Comparison of ENCODE assay signal across 9 cellular contexts in the genomic region with DNA sequence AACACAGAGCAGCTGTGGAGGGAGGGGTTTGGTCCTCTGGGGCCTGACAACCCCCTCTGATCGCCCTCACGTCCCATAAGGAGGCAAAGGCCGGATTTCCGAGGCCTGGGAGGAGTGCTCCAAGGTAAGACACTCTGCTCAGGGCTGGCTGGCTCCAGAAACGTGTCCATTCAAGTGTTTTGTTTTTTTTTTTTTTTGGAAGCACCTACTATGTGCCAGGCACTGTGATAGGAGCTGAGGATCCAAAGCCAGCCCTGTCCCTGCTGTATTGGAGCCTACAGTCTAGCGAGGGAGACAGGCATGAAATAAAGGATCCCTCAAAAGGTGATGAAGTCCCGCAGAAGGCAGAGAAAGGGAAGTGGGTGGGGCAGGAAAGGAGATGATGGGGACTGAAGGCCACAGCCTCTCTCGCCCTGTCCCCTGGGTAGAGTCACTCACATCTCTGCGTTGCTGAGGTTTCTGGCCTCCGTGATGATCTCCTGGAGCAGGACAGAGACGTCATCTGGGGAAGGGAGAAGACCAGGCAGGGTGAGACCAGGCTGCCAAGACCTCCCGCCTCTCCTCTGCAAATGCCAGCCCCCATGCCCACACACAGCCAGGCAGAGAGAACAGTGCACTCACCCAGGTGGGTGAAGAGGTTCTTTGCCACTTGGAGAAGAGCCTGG.
DNase-seq lines count a peak whose midpoint lies in the region; ATAC-seq lines count a peak whose summit lies in the region.
"Had no signal": no experiment of that assay in that cellular context is flagged by ENCODE, and none has a peak within 500 bp of the region (broad histone marks: within the 10 kb centered on the region; RNA-seq: fewer than 3 reads in every experiment).

No MANE protein-coding gene starts in this region.

- peak overlapping the region; percentile 76 for H2AK5ac ChIP-seq in neuronal stem cell (ENCODE audit: low read depth, low read length)

- H3K4me1 Mint-ChIP-seq in effector memory CD8-positive, alpha-beta T cell (ENCODE audit: low read depth in 2 of 2): peaks cover 23 to 28% of the 10 kb centered on the region in 2 donors

- peaks cover 4% of the 10 kb centered on the region for H3K36me3 Mint-ChIP-seq in effector memory CD8-positive, alpha-beta T cell (ENCODE audit: insufficient read depth)

- DNase-seq in GM23248: no peak
- DNase-seq in NT2/D1 (ENCODE audit: low read depth, low spot score): no peak
- no peak for DNase-seq in effector memory CD8-positive, alpha-beta T cell
- DNase-seq in neuronal stem cell (ENCODE audit: low spot score): no peak
- DNase-seq in medulla oblongata (ENCODE audit: extremely low spot score): no peak
- no peak for DNase-seq in 8988T

- H3K18ac ChIP-seq in neuronal stem cell (ENCODE audit: low read length): peak overlapping the region; percentile 65

- H3K27ac ChIP-seq in GM23248 (no peak overlapping the region), neuronal stem cell (replicated peaks; ENCODE audit: low read length) (no peak overlapping the region)
- H3K27ac ChIP-seq: psoas muscle had no signal

- H4K20me1 ChIP-seq in GM23248 (ENCODE audit: insufficient read depth): no peaks in the 10 kb centered on the region

- H2BK120ac ChIP-seq in neuronal stem cell (ENCODE audit: low read depth, low read length): peak overlapping the region; percentile 24

- no peaks in the 10 kb centered on the region for H3K9me2 ChIP-seq in GM23248 (ENCODE audit: insufficient read depth)

- H3K9ac ChIP-seq in GM23248 (no peak overlapping the region), NT2/D1 (ENCODE audit: insufficient read length, low read depth) (peak overlapping the region; percentile 10), neuronal stem cell (ENCODE audit: low read depth, low read length, poor library complexity) (peak overlapping the region; percentile 2)

- 53 to 58% methylated on average over 10 to 12 of the region's 12 CpGs for WGBS in GM23248 (ENCODE audit: low coverage in 1 of 2, low lambda C conversion rate in 2 of 2, missing lambda C conversion rate in 2 of 2), 2 experiments
- WGBS in neuronal stem cell (ENCODE audit: extremely low coverage in 2 of 2, insufficient read length in 2 of 2, insufficient replicate concordance in 1 of 2), 2 donors: no CpG with 5 or more reads among the region's 12 CpGs

- no peak overlapping the region for H3K4ac ChIP-seq in neuronal stem cell (ENCODE audit: low read length)

- peak; percentile 22 for ATAC-seq in effector memory CD8-positive, alpha-beta T cell (replicated peaks)
- no peak for ATAC-seq in HG03097 (IDR thresholded peaks at IDR 0.05; ENCODE audit: low FRiP score, unreplicated experiment)

- H3K9me3 Mint-ChIP-seq in effector memory CD8-positive, alpha-beta T cell: no peaks in the 10 kb centered on the region

- no peak overlapping the region for H4K91ac ChIP-seq in neuronal stem cell (ENCODE audit: low read depth, low read length, poor library complexity)

- H3K27me3 ChIP-seq in GM23248 (replicated peaks; ENCODE audit: insufficient read depth): peaks cover 52% of the 10 kb centered on the region
- H3K27me3 ChIP-seq in NT2/D1 (ENCODE audit: insufficient read depth, insufficient read length): peaks cover 13% of the 10 kb centered on the region
- peaks cover 10 to 90% (median 38%) of the 10 kb centered on the region in 3 experiments for H3K27me3 ChIP-seq in neuronal stem cell (ENCODE audit: control insufficient read depth in 3 of 3, insufficient read depth in 3 of 3, low read depth in 1 of 3, low read length in 3 of 3)
- H3K27me3 ChIP-seq: adrenal gland had no signal

- peak overlapping the region; percentile 45; the same call in 1 of the 2 replicates for H3K4me3 ChIP-seq in GM23248
- H3K4me3 ChIP-seq in NT2/D1 (ENCODE audit: insufficient read length, low read depth): no peak overlapping the region
- no peak overlapping the region for H3K4me3 ChIP-seq in neuronal stem cell (ENCODE audit: low read length in 2 of 2)
- H3K4me3 ChIP-seq: adrenal gland, psoas muscle had no signal

- H3K4me2 ChIP-seq in GM23248 (ENCODE audit: unreplicated experiment): peak overlapping the region; percentile 31
- H3K4me2 ChIP-seq in neuronal stem cell (ENCODE audit: insufficient read depth, low read length, poor library complexity, severe bottlenecking): no peak overlapping the region

- H3K27me3 Mint-ChIP-seq in effector memory CD8-positive, alpha-beta T cell: peaks cover 18 to 37% of the 10 kb centered on the region in 2 donors

- no peaks in the 10 kb centered on the region for H3K9me3 ChIP-seq in GM23248 (ENCODE audit: low read depth)
- H3K9me3 ChIP-seq in NT2/D1 (ENCODE audit: insufficient read depth, low read length): no peaks in the 10 kb centered on the region
- H3K9me3 ChIP-seq in neuronal stem cell (replicated peaks in 1 of 2; ENCODE audit: control insufficient read depth in 2 of 2, insufficient read depth in 1 of 2, low read depth in 1 of 2, low read length in 2 of 2): no peaks in the 10 kb centered on the region
- H3K9me3 ChIP-seq: adrenal gland, psoas muscle had no signal

- H4K8ac ChIP-seq in neuronal stem cell (ENCODE audit: low read depth, low read length): no peak overlapping the region

- peak overlapping the region; percentile 71 to 76 for H3K4me3 Mint-ChIP-seq in effector memory CD8-positive, alpha-beta T cell

- in situ Hi-C loops in GM23248 (cut with MboI): no loop called here

- peak overlapping the region; percentile 22 to 56 for H3K27ac Mint-ChIP-seq in effector memory CD8-positive, alpha-beta T cell

- H2BK12ac ChIP-seq in neuronal stem cell (ENCODE audit: low read length): no peak overlapping the region

- H3K14ac ChIP-seq in neuronal stem cell (ENCODE audit: low read length): no peak overlapping the region

- H3K36me3 ChIP-seq in GM23248 (ENCODE audit: low read depth): no peaks in the 10 kb centered on the region
- H3K36me3 ChIP-seq in NT2/D1 (ENCODE audit: insufficient read depth, insufficient read length, low read length): no peaks in the 10 kb centered on the region
- H3K36me3 ChIP-seq in neuronal stem cell (replicated peaks in 1 of 2; ENCODE audit: control insufficient read depth in 2 of 2, insufficient read depth in 2 of 2, low read length in 2 of 2): no peaks in the 10 kb centered on the region

- H2BK15ac ChIP-seq in neuronal stem cell (ENCODE audit: low read length): peak overlapping the region; percentile 55

- H3K79me1 ChIP-seq in neuronal stem cell (ENCODE audit: low read depth, low read length): no peaks in the 10 kb centered on the region

- H3K79me2 ChIP-seq in GM23248 (ENCODE audit: insufficient read depth): no peaks in the 10 kb centered on the region

- H3K23ac ChIP-seq in neuronal stem cell (ENCODE audit: low read depth, low read length, poor library complexity): peak overlapping the region; percentile 90

- H3F3A ChIP-seq in GM23248 (ENCODE audit: insufficient read depth): no peaks in the 10 kb centered on the region

- no peaks in the 10 kb centered on the region for H3K4me1 ChIP-seq in GM23248 (ENCODE audit: insufficient read depth)
- peaks cover 7% of the 10 kb centered on the region for H3K4me1 ChIP-seq in NT2/D1 (ENCODE audit: insufficient read depth, insufficient read length)
- peaks cover 0 to 10% of the 10 kb centered on the region in 2 donors for H3K4me1 ChIP-seq in neuronal stem cell (ENCODE audit: control insufficient read depth in 2 of 2, insufficient read depth in 1 of 2, low read depth in 1 of 2, low read length in 2 of 2)
- H3K4me1 ChIP-seq: adrenal gland had no signal

- H2AFZ ChIP-seq in GM23248 (peak overlapping the region; percentile 48; the same call in 1 of the 2 replicates), neuronal stem cell (ENCODE audit: low read length) (peak overlapping the region; percentile 55)

- peak overlapping the region; percentile 19 for H2BK5ac ChIP-seq in neuronal stem cell (ENCODE audit: low read length)
